ENCODE assay signal across 17 cellular contexts in genomic region chr16:69745232-69745612, GRCh38. TPM values are rescaled to one million over a fixed set of nuclear protein-coding genes. Genes with fewer than 3 reads are reported as not detected.
DNase-seq lines count a peak whose midpoint lies in the region; ATAC-seq, FAIRE-seq and TF ChIP-seq lines count a peak whose summit lies in the region.
"Had no signal": no experiment of that assay in that cellular context is flagged by ENCODE, and none has a peak within 500 bp of the region (broad histone marks: within the 10 kb centered on the region; RNA-seq: fewer than 3 reads in every experiment).

No MANE protein-coding gene starts in this region.

- no peak overlapping the region for H4K8ac ChIP-seq in trophoblast cell (ENCODE audit: low read depth, low read length)

- ATAC-seq in HG03280 (IDR thresholded peaks at IDR 0.05; ENCODE audit: unreplicated experiment) = no peak

- no peaks in the 10 kb centered on the region for H3K79me2 ChIP-seq in trophoblast cell (ENCODE audit: control insufficient read depth, insufficient read depth, low read length, poor library complexity)

- no peak overlapping the region for H3K23ac ChIP-seq in trophoblast cell (ENCODE audit: low read length)

- no peaks in the 10 kb centered on the region for H3K9me3 ChIP-seq in trophoblast cell (ENCODE audit: insufficient read depth, low read depth, low read length)
- H3K9me3 ChIP-seq: A549, BLaER1, Caco-2 had no signal

- H4K12ac ChIP-seq in trophoblast cell (ENCODE audit: low read depth, low read length) = peak overlapping the region; percentile 2

- no peak overlapping the region for H3K4ac ChIP-seq in trophoblast cell (ENCODE audit: low read depth, low read length)

- H3K9ac ChIP-seq in trophoblast cell (ENCODE audit: low read length) = peak overlapping the region; percentile 11
- H3K9ac ChIP-seq: BLaER1 had no signal

- no CpG with 5 or more reads among the region's 11 CpGs for WGBS in trophoblast cell (ENCODE audit: extremely low coverage, insufficient coverage, insufficient read length)

- no peak overlapping the region for H2AK5ac ChIP-seq in trophoblast cell (ENCODE audit: low read length)

- H2AFZ ChIP-seq in trophoblast cell (ENCODE audit: insufficient read depth, low read length, poor library complexity) = no peak overlapping the region

- no peak for TF ChIP-seq CTCF in RWPE1 (conservative IDR thresholded peaks at IDR 0.05; ENCODE audit: low read depth)
- TF ChIP-seq CTCF in bronchial epithelial cell (IDR thresholded peaks at IDR 0.05; ENCODE audit: insufficient read depth, low read length, severe bottlenecking) = no peak

- no peak for FAIRE-seq in GM12891 (lab: Jason Lieb, UNC)
- FAIRE-seq in bronchial epithelial cell (lab: Jason Lieb, UNC) = peak; percentile 28
- no peak for FAIRE-seq in urothelium cell line (lab: Jason Lieb, UNC)
- FAIRE-seq: A549, GM18507, HTR-8/SVneo had no signal

- DNase-seq in GM12891 (ENCODE audit: insufficient read length, low spot score) (no peak), RWPE1 (ENCODE audit: low spot score) (no peak), bronchial epithelial cell (ENCODE audit: low read depth) (no peak), trophoblast cell (no peak), urothelium cell line (ENCODE audit: low spot score) (no peak), AG08396 (ENCODE audit: low spot score) (no peak)
- DNase-seq: Caco-2; CD8-positive, alpha-beta memory T cell; DMS53; GF-D8; GOT3; H9 had no signal

- H3K14ac ChIP-seq in trophoblast cell (ENCODE audit: low read length) = no peak overlapping the region

- no peak overlapping the region for H4K91ac ChIP-seq in trophoblast cell (ENCODE audit: low read depth, low read length)

- no peak overlapping the region for H2BK12ac ChIP-seq in trophoblast cell (ENCODE audit: low read length)

- H3K4me1 ChIP-seq in trophoblast cell (ENCODE audit: control insufficient read depth in 1 of 2, insufficient read depth in 2 of 2, low read length in 2 of 2) = no peaks in the 10 kb centered on the region
- H3K4me1 ChIP-seq: BLaER1, Caco-2 had no signal

- no peak overlapping the region for H3K4me2 ChIP-seq in trophoblast cell (ENCODE audit: low read length)
- H3K4me2 ChIP-seq: A549, BLaER1 had no signal

- POLR2A ChIA-PET in RWPE1 (lab: Yijun Ruan, JAX; ENCODE audit: low non-redundant PET) = no interaction called here

- H3K27ac ChIP-seq in RWPE1 (peak overlapping the region; percentile 49; the same call in 1 of the 2 replicates), trophoblast cell (ENCODE audit: low read depth, low read length) (no peak overlapping the region)
- H3K27ac ChIP-seq: BLaER1 had no signal

- H2BK120ac ChIP-seq in trophoblast cell (ENCODE audit: insufficient read depth, low read length, poor library complexity) = no peak overlapping the region

- H3K4me3 ChIP-seq in bronchial epithelial cell (ENCODE audit: low read depth, low read length) (no peak overlapping the region), trophoblast cell (ENCODE audit: low read depth, low read length) (no peak overlapping the region)
- H3K4me3 ChIP-seq: A549, BLaER1 had no signal

- CTCF ChIA-PET in RWPE1 (lab: Yijun Ruan, JAX) = interaction anchor here (0.5 to 0.6 kb wide), 2 partner anchors 9 to 890 kb away, joined by 3 to 5 read pairs; no protein-coding TSS in a partner anchor

- H3K18ac ChIP-seq in trophoblast cell (ENCODE audit: low read length) = no peak overlapping the region

- H3K36me3 ChIP-seq in bronchial epithelial cell (ENCODE audit: control insufficient read depth, insufficient read depth, low read length) (peaks cover 45% of the 10 kb centered on the region), trophoblast cell (ENCODE audit: control insufficient read depth in 1 of 2, insufficient read depth in 2 of 2, low read length in 2 of 2) (peaks cover 64 to 76% of the 10 kb centered on the region in 2 experiments)

- no peak overlapping the region for H2BK5ac ChIP-seq in trophoblast cell (ENCODE audit: low read depth, low read length, poor library complexity)

- H3K27me3 ChIP-seq in bronchial epithelial cell (ENCODE audit: control insufficient read depth, insufficient read depth, low read length) = no peaks in the 10 kb centered on the region
- no peaks in the 10 kb centered on the region for H3K27me3 ChIP-seq in trophoblast cell (ENCODE audit: insufficient read depth, low read length)
- H3K27me3 ChIP-seq: BLaER1 had no signal

- TF ChIP-seq POLR2A in GM12891 (IDR thresholded peaks at IDR 0.05; ENCODE audit: low read depth, low read length) = peak; percentile 21; the same call in 1 of the 2 replicates

- H3K79me1 ChIP-seq in trophoblast cell (ENCODE audit: low read length) = no peaks in the 10 kb centered on the region

TF ChIP-seq in GM12891, 5 proteins besides CTCF, POLR2A, EP300 and RAD21:
- TF ChIP-seq POU2F2 (IDR thresholded peaks at IDR 0.05; ENCODE audit: low read depth, low read length) (no peak), SPI1 (IDR thresholded peaks at IDR 0.05; ENCODE audit: low read depth, low read length) (no peak), PAX5 (IDR thresholded peaks at IDR 0.05; ENCODE audit: insufficient read depth, low read length, severe bottlenecking) (no peak), TAF1 (IDR thresholded peaks at IDR 0.05; ENCODE audit: low read depth, low read length) (no peak), POLR2AphosphoS5 (IDR thresholded peaks at IDR 0.05; ENCODE audit: low read depth, low read length) (peak; percentile 42; the same call in 1 of the 2 replicates)

RNA-seq across cellular contexts. Expression of gene NOB1, which starts 9.5 kb away (rescaled TPM):
- polyA plus RNA-seq in GM12891 (2012; ENCODE audit: low read depth, missing spikeins) = 107 TPM
- total RNA-seq in bronchial epithelial cell = 22.1 and 24.7 TPM in 2 replicates
- polyA plus RNA-seq in trophoblast cell (2013) = 34.5 and 35.3 TPM in 2 replicates

RNA-seq across cellular contexts. Expression of gene WWP2, which starts 16.9 kb away (rescaled TPM):
- 14.8 TPM for polyA plus RNA-seq in GM12891 (2012; ENCODE audit: low read depth, missing spikeins)
- 15.0 and 18.4 TPM in 2 replicates for total RNA-seq in bronchial epithelial cell
- 16.9 and 17.2 TPM in 2 replicates for polyA plus RNA-seq in trophoblast cell (2013)

RNA-seq across cellular contexts. Expression of gene NQO1, which starts 18.9 kb away (rescaled TPM):
- 31.9 TPM for polyA plus RNA-seq in GM12891 (2012; ENCODE audit: low read depth, missing spikeins)
- 93.2 and 107 TPM in 2 replicates for total RNA-seq in bronchial epithelial cell
- polyA plus RNA-seq in trophoblast cell (2013) = 76.9 and 86.1 TPM in 2 replicates
